13 cellular contexts compared by ENCODE assay signal in genomic region chr16:68446941-68447675, GRCh38. TPM values are rescaled to one million over a fixed set of nuclear protein-coding genes. Genes with fewer than 3 reads are reported as not detected.
DNase-seq lines count a peak whose midpoint lies in the region; ATAC-seq and TF ChIP-seq lines count a peak whose summit lies in the region.
"Had no signal": no experiment of that assay in that cellular context is flagged by ENCODE, and none has a peak within 500 bp of the region (broad histone marks: within the 10 kb centered on the region; RNA-seq: fewer than 3 reads in every experiment).

No MANE protein-coding gene starts in this region.

- no peaks in the 10 kb centered on the region for H3K9me3 ChIP-seq in CD8-positive, alpha-beta memory T cell (ENCODE audit: low read length)
- no peaks in the 10 kb centered on the region for H3K9me3 ChIP-seq in muscle layer of colon (ENCODE audit: low read length)
- H3K9me3 ChIP-seq in prostate gland: no peaks in the 10 kb centered on the region

- no peak for ATAC-seq in GM19467 (IDR thresholded peaks at IDR 0.05; ENCODE audit: unreplicated experiment)
- ATAC-seq: left lobe of liver had no signal

- CTCF ChIA-PET in CD8-positive, alpha-beta memory T cell (lab: Charles Lee): no interaction called here

- TF ChIP-seq CTCF in brain (conservative IDR thresholded peaks at IDR 0.05) (no peak), prostate gland (IDR thresholded peaks at IDR 0.05) (no peak)

- intact Hi-C loops in prostate gland (cut with DNase I): no loop called here

- POLR2A ChIA-PET in CD8-positive, alpha-beta memory T cell (lab: Charles Lee): no interaction called here

- no peaks in the 10 kb centered on the region for H3K9me3 Mint-ChIP-seq in CD8-positive, alpha-beta memory T cell
- H3K9me3 Mint-ChIP-seq in brain: peaks cover 0 to 3% (median 0%) of the 10 kb centered on the region in 5 experiments
- H3K9me3 Mint-ChIP-seq: activated B cell treated with CpG ODN at 0.5 μM for 24 hours had no signal

- no peak for TF ChIP-seq POLR2A in prostate gland (IDR thresholded peaks at IDR 0.05)

- H3K27me3 Mint-ChIP-seq in CD8-positive, alpha-beta memory T cell: peaks cover 26 to 44% of the 10 kb centered on the region in 2 donors
- H3K27me3 Mint-ChIP-seq in brain: peaks cover 19% of the 10 kb centered on the region

- peak overlapping the region in 2 of 7 donors; percentile 7 to 44 for H3K4me3 Mint-ChIP-seq in CD8-positive, alpha-beta memory T cell
- H3K4me3 Mint-ChIP-seq in brain: peak overlapping the region; percentile 88 to 92 (median 91)

- peaks cover 30% of the 10 kb centered on the region for H3K27me3 ChIP-seq in CD8-positive, alpha-beta memory T cell (ENCODE audit: insufficient read depth, low read length, poor library complexity, severe bottlenecking)
- H3K27me3 ChIP-seq in H7 (ENCODE audit: control insufficient read depth, insufficient read depth, low read length) (peaks cover 18% of the 10 kb centered on the region), muscle layer of colon (ENCODE audit: control insufficient read depth in 1 of 2, insufficient read depth in 2 of 2, low read length in 2 of 2) (peaks cover 0 to 4% of the 10 kb centered on the region in 2 donors), prostate gland (replicated peaks; ENCODE audit: insufficient read depth) (no peaks in the 10 kb centered on the region)

- H3K36me3 Mint-ChIP-seq in CD8-positive, alpha-beta memory T cell: peaks cover 0 to 2% (median 0%) of the 10 kb centered on the region in 3 donors
- no peaks in the 10 kb centered on the region for H3K36me3 Mint-ChIP-seq in brain

- H3K27ac ChIP-seq in CD8-positive, alpha-beta memory T cell (ENCODE audit: low read depth, low read length): no peak overlapping the region
- H3K27ac ChIP-seq in muscle layer of colon (ENCODE audit: low read depth, low read length) (no peak overlapping the region), prostate gland (no peak overlapping the region)
- H3K27ac ChIP-seq: foreskin keratinocyte had no signal

- H3K9ac ChIP-seq in muscle layer of colon (ENCODE audit: low read length): no peak overlapping the region

- no peak for DNase-seq in CD8-positive, alpha-beta memory T cell
- DNase-seq in H7: peak; percentile 58
- no peak for DNase-seq in prostate gland (ENCODE audit: low spot score)
- DNase-seq in AG08395 (ENCODE audit: low spot score): no peak
- no peak for DNase-seq in effector CD4-positive, alpha-beta T cell
- DNase-seq: activated B cell treated with CpG ODN at 0.5 μM for 24 hours, foreskin keratinocyte, NCI-H2029, SHP77 treated with DMSO at 0.1 percent for 48 hours had no signal

- no peak overlapping the region for H3K27ac Mint-ChIP-seq in CD8-positive, alpha-beta memory T cell
- peak overlapping the region in 4 of 5 experiments; percentile 90 to 97 (median 93) for H3K27ac Mint-ChIP-seq in brain
- H3K27ac Mint-ChIP-seq: activated B cell treated with CpG ODN at 0.5 μM for 24 hours had no signal

- no peaks in the 10 kb centered on the region for H3K36me3 ChIP-seq in CD8-positive, alpha-beta memory T cell (ENCODE audit: insufficient read depth, low read length)
- no peaks in the 10 kb centered on the region for H3K36me3 ChIP-seq in H7 (replicated peaks; ENCODE audit: control insufficient read depth, insufficient read depth, low read length)
- no peaks in the 10 kb centered on the region for H3K36me3 ChIP-seq in muscle layer of colon (ENCODE audit: insufficient read depth, low read length)
- H3K36me3 ChIP-seq in prostate gland: no peaks in the 10 kb centered on the region

- peaks cover 27% of the 10 kb centered on the region for H3K4me1 ChIP-seq in CD8-positive, alpha-beta memory T cell (ENCODE audit: insufficient read depth, low read length)
- H3K4me1 ChIP-seq in muscle layer of colon (ENCODE audit: insufficient read depth, low read length) (peaks cover 11% of the 10 kb centered on the region), prostate gland (replicated peaks) (peaks cover 13% of the 10 kb centered on the region)
- H3K4me1 ChIP-seq: foreskin keratinocyte had no signal

- peaks cover 16 to 28% (median 19%) of the 10 kb centered on the region in 3 donors for H3K4me1 Mint-ChIP-seq in CD8-positive, alpha-beta memory T cell
- peaks cover 63% of the 10 kb centered on the region for H3K4me1 Mint-ChIP-seq in brain

- peak overlapping the region; percentile 57 for H3K4me3 ChIP-seq in CD8-positive, alpha-beta memory T cell (ENCODE audit: low read length)
- H3K4me3 ChIP-seq in H7 (ENCODE audit: insufficient read depth, low read depth, low read length) (no peak overlapping the region), muscle layer of colon (ENCODE audit: low read depth in 1 of 2, low read length in 2 of 2) (peak overlapping the region; percentile 53 to 57), prostate gland (peak overlapping the region in 1 of 2 donors; percentile 37)

- WGBS in prostate gland: 12% methylated on average over 65 of the region's 68 CpGs

RNA-seq across cellular contexts. Expression of gene SMPD3, which starts 1.2 kb away (rescaled TPM):
- total RNA-seq in CD8-positive, alpha-beta memory T cell: under 1 TPM; 0.15 to 0.22 TPM
- polyA plus RNA-seq in CD8-positive, alpha-beta memory T cell: 1.6 TPM
- 0.42 and 1.8 TPM in 2 replicates for total RNA-seq in H7 (2014; rRNA removed; shearing (Covaris generic))
- 60.8 TPM for polyA plus RNA-seq in brain (ENCODE audit: insufficient read depth, low read depth, low replicate concordance)
- 10 to 100 TPM in 1 of 2 donors, 1 to 10 TPM in 1; 4.7 to 27.8 TPM for total RNA-seq in prostate gland

Comparison
In these comparisons a context has a peak if more than half of its experiments do, and no peak if none do; other contexts are left out.
1. H3K27ac Mint-ChIP-seq: peak in brain (4 of 5); none in CD8-positive, alpha-beta memory T cell (0 of 8).